Comparison of ENCODE assay signal across 8 cellular contexts in genomic region chr14:52729925-52730707, GRCh38. TPM values are rescaled to one million over a fixed set of nuclear protein-coding genes. Genes with fewer than 3 reads are reported as not detected.
DNase-seq lines count a peak whose midpoint lies in the region; ATAC-seq and TF ChIP-seq lines count a peak whose summit lies in the region.

A gene with protein sequence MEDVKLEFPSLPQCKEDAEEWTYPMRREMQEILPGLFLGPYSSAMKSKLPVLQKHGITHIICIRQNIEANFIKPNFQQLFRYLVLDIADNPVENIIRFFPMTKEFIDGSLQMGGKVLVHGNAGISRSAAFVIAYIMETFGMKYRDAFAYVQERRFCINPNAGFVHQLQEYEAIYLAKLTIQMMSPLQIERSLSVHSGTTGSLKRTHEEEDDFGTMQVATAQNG (plus strand): TSS chr14:52730166. CDS start chr14:52730475, 309 bp downstream.

- WGBS in liver: 1% methylated on average over 72 of the region's 72 CpGs

- peak; percentile 24 for TF ChIP-seq CTCF in liver (IDR thresholded peaks at IDR 0.05; ENCODE audit: low read depth, low read length, missing input control)

- peak within 1 kb of the TSS; percentile 91 to 97 (median 94) for H3K4me3 Mint-ChIP-seq in CD4-positive, CD25-positive, alpha-beta regulatory T cell

- peaks cover 34% of the 10 kb centered on the region for H3K36me3 Mint-ChIP-seq in CD4-positive, CD25-positive, alpha-beta regulatory T cell

- H3K27me3 Mint-ChIP-seq in CD4-positive, CD25-positive, alpha-beta regulatory T cell: no peaks in the 10 kb centered on the region

- peak within 1 kb of the TSS; percentile 83 for H3K27ac ChIP-seq in CD4-positive, CD25-positive, alpha-beta regulatory T cell (ENCODE audit: insufficient read depth, low read length, poor library complexity, severe bottlenecking)
- H3K27ac ChIP-seq in liver (ENCODE audit: low read depth in 1 of 2, low read length in 2 of 2): peak within 1 kb of the TSS; percentile 91 to 93

- DNase-seq in CD4-positive, CD25-positive, alpha-beta regulatory T cell: peak; percentile 95 to 99 (median 99)
- DNase-seq in NCI-H82 (lab: John Stamatoyannopoulos, UW) (peak; percentile 98), dermis microvascular lymphatic vessel endothelial cell (ENCODE audit: low read depth in 2 of 2) (peak; percentile 88 to 99)
- peak; percentile 99 for DNase-seq in activated CD4-positive, alpha-beta T cell treated with anti-CD3 and anti-CD28 coated beads, Interleukin-2, amount 50 U/mL, for 48 hours
- peak; percentile 99 for DNase-seq in stimulated activated CD4-positive, alpha-beta T cell treated with anti-CD3 and anti-CD28 coated beads, Interleukin-4, amount 100 ng/mL, for 1 hour

- peaks cover 36% of the 10 kb centered on the region for H3K36me3 ChIP-seq in CD4-positive, CD25-positive, alpha-beta regulatory T cell (ENCODE audit: control insufficient read depth, insufficient read depth, low read length)
- peaks cover 4 to 15% (median 7%) of the 10 kb centered on the region in 4 donors for H3K36me3 ChIP-seq in liver (ENCODE audit: control insufficient read depth in 4 of 4, insufficient read depth in 3 of 4, low read depth in 1 of 4, low read length in 3 of 4)

- peaks cover 21 to 54% (median 39%) of the 10 kb centered on the region in 4 donors for H3K4me1 Mint-ChIP-seq in CD4-positive, CD25-positive, alpha-beta regulatory T cell

- peak; percentile 96 to 98 for ATAC-seq in CD4-positive, CD25-positive, alpha-beta regulatory T cell (ENCODE audit: low read depth in 2 of 2)
- ATAC-seq in GM19452 (IDR thresholded peaks at IDR 0.05; ENCODE audit: unreplicated experiment) (peak; percentile 91), HG03575 (IDR thresholded peaks at IDR 0.05; ENCODE audit: extremely low read depth, insufficient number of reproducible peaks, low FRiP score, unreplicated experiment) (peak; percentile 80)

- TF ChIP-seq RAD21 in liver (IDR thresholded peaks at IDR 0.05): peak; percentile 49 to 59

- H3K27me3 ChIP-seq in CD4-positive, CD25-positive, alpha-beta regulatory T cell (ENCODE audit: control insufficient read depth, insufficient read depth, low read length): no peaks in the 10 kb centered on the region
- no peaks in the 10 kb centered on the region for H3K27me3 ChIP-seq in liver (ENCODE audit: control insufficient read depth in 4 of 4, insufficient read depth in 4 of 4, low read length in 3 of 4)

- H3K27ac Mint-ChIP-seq in CD4-positive, CD25-positive, alpha-beta regulatory T cell: peak within 1 kb of the TSS; percentile 72 to 93 (median 92)

- H3K9ac ChIP-seq in liver (ENCODE audit: low read depth in 1 of 2, low read length in 2 of 2): peak within 1 kb of the TSS; percentile 90 to 93

- peak within 1 kb of the TSS; percentile 96 for H3K4me3 ChIP-seq in CD4-positive, CD25-positive, alpha-beta regulatory T cell (ENCODE audit: low read depth, low read length)
- peak within 1 kb of the TSS; percentile 91 to 98 (median 98) for H3K4me3 ChIP-seq in liver (ENCODE audit: low read depth in 1 of 3, low read length in 3 of 3)

- H3K4me1 ChIP-seq in CD4-positive, CD25-positive, alpha-beta regulatory T cell (ENCODE audit: control insufficient read depth, insufficient read depth, low read length, poor library complexity, severe bottlenecking): peaks cover 29% of the 10 kb centered on the region
- H3K4me1 ChIP-seq in liver (ENCODE audit: control insufficient read depth in 4 of 4, insufficient read depth in 4 of 4, low read length in 3 of 4): peaks cover 7 to 29% (median 11%) of the 10 kb centered on the region in 4 donors

- no peaks in the 10 kb centered on the region for H3K9me3 ChIP-seq in CD4-positive, CD25-positive, alpha-beta regulatory T cell (ENCODE audit: control insufficient read depth in 2 of 2, low read length in 2 of 2)
- no peaks in the 10 kb centered on the region for H3K9me3 ChIP-seq in liver (ENCODE audit: control insufficient read depth in 4 of 4, low read length in 3 of 4)

- peaks cover 0 to 1% (median 0%) of the 10 kb centered on the region in 7 donors for H3K9me3 Mint-ChIP-seq in CD4-positive, CD25-positive, alpha-beta regulatory T cell

TF ChIP-seq in liver, 16 proteins besides CTCF, POLR2A, EP300 and RAD21:
- TF ChIP-seq GABPA (IDR thresholded peaks at IDR 0.05 in 1 of 2, conservative IDR thresholded peaks at IDR 0.05 in 1 of 2) (peak in 1 of 2 donors; percentile 54), JUND (IDR thresholded peaks at IDR 0.05) (peak in 1 of 2 donors; percentile 16), YY1 (IDR thresholded peaks at IDR 0.05) (peak; percentile 83), FOXA1 (IDR thresholded peaks at IDR 0.05) (no peak), EGR1 (IDR thresholded peaks at IDR 0.05; ENCODE audit: low read depth in 2 of 2) (peak; percentile 69 to 83), SP1 (IDR thresholded peaks at IDR 0.05) (peak; percentile 83), TAF1 (conservative IDR thresholded peaks at IDR 0.05) (no peak), RXRA (IDR thresholded peaks at IDR 0.05) (peak in 1 of 2 donors; percentile 27)
- TF ChIP-seq, protein P1, sequence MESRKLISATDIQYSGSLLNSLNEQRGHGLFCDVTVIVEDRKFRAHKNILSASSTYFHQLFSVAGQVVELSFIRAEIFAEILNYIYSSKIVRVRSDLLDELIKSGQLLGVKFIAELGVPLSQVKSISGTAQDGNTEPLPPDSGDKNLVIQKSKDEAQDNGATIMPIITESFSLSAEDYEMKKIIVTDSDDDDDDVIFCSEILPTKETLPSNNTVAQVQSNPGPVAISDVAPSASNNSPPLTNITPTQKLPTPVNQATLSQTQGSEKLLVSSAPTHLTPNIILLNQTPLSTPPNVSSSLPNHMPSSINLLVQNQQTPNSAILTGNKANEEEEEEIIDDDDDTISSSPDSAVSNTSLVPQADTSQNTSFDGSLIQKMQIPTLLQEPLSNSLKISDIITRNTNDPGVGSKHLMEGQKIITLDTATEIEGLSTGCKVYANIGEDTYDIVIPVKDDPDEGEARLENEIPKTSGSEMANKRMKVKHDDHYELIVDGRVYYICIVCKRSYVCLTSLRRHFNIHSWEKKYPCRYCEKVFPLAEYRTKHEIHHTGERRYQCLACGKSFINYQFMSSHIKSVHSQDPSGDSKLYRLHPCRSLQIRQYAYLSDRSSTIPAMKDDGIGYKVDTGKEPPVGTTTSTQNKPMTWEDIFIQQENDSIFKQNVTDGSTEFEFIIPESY (IDR thresholded peaks at IDR 0.05): peak; percentile 21

RNA-seq across cellular contexts. Expression of the gene that starts here (rescaled TPM):
- total RNA-seq in CD4-positive, CD25-positive, alpha-beta regulatory T cell: 34.0 TPM
- polyA plus RNA-seq in CD4-positive, CD25-positive, alpha-beta regulatory T cell: 10 to 100 TPM; 33.0 to 45.2 (median 38.0) TPM
- 21.4 and 22.2 TPM in 2 replicates for total RNA-seq in dermis microvascular lymphatic vessel endothelial cell
- 10 to 100 TPM; 18.7 to 21.2 TPM for total RNA-seq in liver
- polyA plus RNA-seq in liver: 10 to 100 TPM in 1 of 2 donors, 1 to 10 TPM in 1; 5.9 to 15.8 TPM

Comparison
In these comparisons a context has a peak if more than half of its experiments do, and no peak if none do; other contexts are left out.
1. Peak in every context shown above with its lines: DNase-seq, ATAC-seq, H3K4me3 ChIP-seq and H3K27ac ChIP-seq.